ENCODE assay signal across 12 cellular contexts in the genomic region with DNA sequence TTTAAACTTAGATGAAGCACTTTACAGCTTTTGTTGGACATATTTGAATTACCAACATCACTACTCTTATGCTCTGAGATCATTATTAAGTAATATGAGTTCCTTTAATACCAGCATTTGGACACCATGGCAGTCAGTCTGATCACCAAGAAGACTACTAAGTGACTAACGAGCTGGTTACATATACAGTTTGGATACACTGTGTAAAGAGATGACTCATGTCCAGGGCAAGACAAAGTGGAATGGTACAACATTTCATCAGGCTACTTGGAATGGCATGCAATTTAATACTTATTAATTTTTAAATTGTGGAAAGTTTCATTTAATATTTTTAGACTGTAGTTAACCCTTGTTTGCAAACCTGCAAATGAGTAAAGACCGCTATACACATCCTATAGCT.
"Had no signal": no experiment of that assay in that cellular context is flagged by ENCODE, and none has a peak within 500 bp of the region (broad histone marks: within the 10 kb centered on the region; RNA-seq: fewer than 3 reads in every experiment).

No MANE protein-coding gene starts in this region.

- DNase-seq: activated CD4-positive, alpha-beta memory T cell treated with anti-CD3 and anti-CD28 coated beads, Interleukin-2, amount 10 ng/mL, durations not matched to agents 7 days and 5 days; activated CD4-positive, alpha-beta T cell treated with anti-CD3 and anti-CD28 coated beads for 36 hours; aorta; hypothalamus; lower lobe of right lung; naive B cell; right cardiac atrium; T-cell; T1000; transverse colon had no signal

- H3K4me3 ChIP-seq: lower lobe of right lung, transverse colon had no signal

- H3K27ac ChIP-seq: lower lobe of right lung, transverse colon, VCaP had no signal

- H3K27me3 ChIP-seq: transverse colon had no signal

- H3K9me3 ChIP-seq: lower lobe of right lung, transverse colon had no signal

- H3K36me3 ChIP-seq: lower lobe of right lung, transverse colon had no signal

- H3K4me1 ChIP-seq: lower lobe of right lung, transverse colon had no signal

- ATAC-seq: activated CD4-positive, alpha-beta T cell treated with anti-CD3 and anti-CD28 coated beads for 36 hours; lower lobe of right lung; right cardiac atrium; stimulated activated effector memory CD8-positive, alpha-beta T cell treated with anti-CD3 and anti-CD28 coated beads, Interleukin-12 subunit alpha, Interleukin-12 subunit beta, amount 100 ng/mL, for 72 hours; T-cell had no signal
